Comparison of ENCODE assay signal across 30 cellular contexts in the genomic region with DNA sequence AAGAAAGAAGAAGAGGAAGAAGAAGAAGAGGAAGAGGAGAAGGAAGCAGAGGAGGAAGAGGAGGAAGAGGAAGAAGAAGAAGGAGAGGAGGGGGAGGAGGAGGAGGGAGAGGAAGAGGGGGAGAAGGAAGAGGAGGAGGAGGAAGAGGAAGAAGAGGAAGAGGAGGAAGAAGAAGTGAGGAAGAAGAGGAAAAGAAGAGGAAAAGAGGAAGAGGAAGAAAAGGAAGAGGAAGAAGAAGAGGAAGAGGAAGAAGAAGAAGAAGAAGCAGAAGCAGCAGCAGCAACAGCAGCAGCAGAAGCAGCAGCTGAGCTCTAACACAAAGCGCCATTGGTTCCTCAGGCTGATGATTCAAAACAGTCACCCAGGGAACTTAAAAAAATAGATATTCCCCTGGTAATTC.
"Had no signal": no experiment of that assay in that cellular context is flagged by ENCODE, and none has a peak within 500 bp of the region (broad histone marks: within the 10 kb centered on the region; RNA-seq: fewer than 3 reads in every experiment).

No MANE protein-coding gene starts in this region.

- H3K27me3 Mint-ChIP-seq: activated CD4-positive, alpha-beta memory T cell treated with anti-CD3 and anti-CD28 coated beads, Interleukin-2, amount 10 ng/mL, durations not matched to agents 7 days and 5 days; activated CD4-positive, alpha-beta T cell treated with anti-CD3 and anti-CD28 coated beads, Interleukin-2, amount 10 ng/mL, durations not matched to agents 7 days and 5 days; activated naive CD8-positive, alpha-beta T cell treated with anti-CD3 and anti-CD28 coated beads, Interleukin-2, amount 50 U/mL, for 24 hours; activated T-cell treated with anti-CD3 and anti-CD28 coated beads, Interleukin-2, amount 50 U/mL, for 24 hours had no signal

- H3K4me1 ChIP-seq: esophagus squamous epithelium, pancreas, prostate gland, thyroid gland, upper lobe of left lung had no signal

- H3K27me3 ChIP-seq: esophagus squamous epithelium, pancreas, thyroid gland, upper lobe of left lung had no signal

- H3K4me1 Mint-ChIP-seq: activated CD4-positive, alpha-beta memory T cell treated with anti-CD3 and anti-CD28 coated beads, Interleukin-2, amount 10 ng/mL, durations not matched to agents 7 days and 5 days; activated CD4-positive, alpha-beta T cell treated with anti-CD3 and anti-CD28 coated beads, Interleukin-2, amount 10 ng/mL, durations not matched to agents 7 days and 5 days; activated naive CD8-positive, alpha-beta T cell treated with anti-CD3 and anti-CD28 coated beads, Interleukin-2, amount 50 U/mL, for 24 hours; central memory CD8-positive, alpha-beta T cell; nephron; stimulated activated effector memory CD8-positive, alpha-beta T cell treated with anti-CD3 and anti-CD28 coated beads, Interleukin-12 subunit alpha, Interleukin-12 subunit beta, amount 100 ng/mL, for 72 hours; stimulated activated naive CD8-positive, alpha-beta T cell treated with anti-CD3 and anti-CD28 coated beads, Interleukin-15, amount 100 ng/mL, for 72 hours; T-helper 17 cell had no signal

- H3K9me3 ChIP-seq: esophagus squamous epithelium, pancreas, prostate gland, thyroid gland, upper lobe of left lung had no signal

- H3K4me3 Mint-ChIP-seq: activated CD4-positive, alpha-beta memory T cell treated with anti-CD3 and anti-CD28 coated beads, Interleukin-2, amount 10 ng/mL, durations not matched to agents 7 days and 5 days; activated CD4-positive, alpha-beta T cell treated with anti-CD3 and anti-CD28 coated beads, Interleukin-2, amount 10 ng/mL, durations not matched to agents 7 days and 5 days; activated naive CD8-positive, alpha-beta T cell treated with anti-CD3 and anti-CD28 coated beads, Interleukin-2, amount 50 U/mL, for 24 hours; activated T-cell treated with anti-CD3 and anti-CD28 coated beads, Interleukin-2, amount 50 U/mL, for 24 hours; central memory CD8-positive, alpha-beta T cell; nephron; stimulated activated effector memory CD8-positive, alpha-beta T cell treated with anti-CD3 and anti-CD28 coated beads, Interleukin-12 subunit alpha, Interleukin-12 subunit beta, amount 100 ng/mL, for 72 hours; stimulated activated naive CD8-positive, alpha-beta T cell treated with anti-CD3 and anti-CD28 coated beads, Interleukin-15, amount 100 ng/mL, for 72 hours; T-helper 17 cell had no signal

- H3K4me3 ChIP-seq: esophagus squamous epithelium, pancreas, prostate gland, skin epidermis, thyroid gland, upper lobe of left lung had no signal

- H3K36me3 ChIP-seq: esophagus squamous epithelium, pancreas, prostate gland, thyroid gland, upper lobe of left lung had no signal

- H3K27ac ChIP-seq: epithelial cell of prostate, esophagus squamous epithelium, pancreas, prostate gland, skin epidermis, thyroid gland, upper lobe of left lung had no signal

- DNase-seq: activated CD4-positive, alpha-beta memory T cell treated with anti-CD3 and anti-CD28 coated beads, Interleukin-2, amount 10 ng/mL, durations not matched to agents 7 days and 5 days; activated CD4-positive, alpha-beta T cell treated with anti-CD3 and anti-CD28 coated beads for 1 hour; activated CD4-positive, alpha-beta T cell treated with anti-CD3 and anti-CD28 coated beads, Interleukin-2, amount 10 ng/mL, durations not matched to agents 7 days and 5 days; activated CD8-positive, alpha-beta memory T cell treated with anti-CD3 and anti-CD28 coated beads, Interleukin-2, amount 50 U/mL, for 48 hours; activated gamma-delta T cell; activated naive CD4-positive, alpha-beta T cell treated with anti-CD3 and anti-CD28 coated beads, Interleukin-2, amount 50 U/mL, for 16 hours; activated naive CD8-positive, alpha-beta T cell treated with anti-CD3 and anti-CD28 coated beads, Interleukin-2, amount 50 U/mL, for 24 hours; activated T-cell treated with anti-CD3 and anti-CD28 coated beads, Interleukin-2, amount 50 U/mL, for 24 hours; dermis blood vessel endothelial cell; effector CD4-positive, alpha-beta T cell; esophagus squamous epithelium; head of caudate nucleus; hippocampal formation; left cardiac atrium; left ventricle myocardium superior; pancreas; retina; stimulated activated CD4-positive, alpha-beta T cell treated with anti-CD3 and anti-CD28 coated beads, Interleukin-4, amount 100 ng/mL, for 24 hours; stimulated activated naive CD8-positive, alpha-beta T cell treated with anti-CD3 and anti-CD28 coated beads, Interleukin-15, amount 100 ng/mL, for 72 hours; T-helper 17 cell; T1000; thyroid gland; upper lobe of left lung had no signal

- H3K9me3 Mint-ChIP-seq: activated CD4-positive, alpha-beta memory T cell treated with anti-CD3 and anti-CD28 coated beads, Interleukin-2, amount 10 ng/mL, durations not matched to agents 7 days and 5 days; activated CD4-positive, alpha-beta T cell treated with anti-CD3 and anti-CD28 coated beads, Interleukin-2, amount 10 ng/mL, durations not matched to agents 7 days and 5 days; activated naive CD8-positive, alpha-beta T cell treated with anti-CD3 and anti-CD28 coated beads, Interleukin-2, amount 50 U/mL, for 24 hours; activated T-cell treated with anti-CD3 and anti-CD28 coated beads, Interleukin-2, amount 50 U/mL, for 24 hours; central memory CD8-positive, alpha-beta T cell; nephron; stimulated activated effector memory CD8-positive, alpha-beta T cell treated with anti-CD3 and anti-CD28 coated beads, Interleukin-12 subunit alpha, Interleukin-12 subunit beta, amount 100 ng/mL, for 72 hours; stimulated activated naive CD8-positive, alpha-beta T cell treated with anti-CD3 and anti-CD28 coated beads, Interleukin-15, amount 100 ng/mL, for 72 hours had no signal

- H3K36me3 Mint-ChIP-seq: stimulated activated effector memory CD8-positive, alpha-beta T cell treated with anti-CD3 and anti-CD28 coated beads, Interleukin-12 subunit alpha, Interleukin-12 subunit beta, amount 100 ng/mL, for 72 hours had no signal

- H3K27ac Mint-ChIP-seq: activated CD4-positive, alpha-beta memory T cell treated with anti-CD3 and anti-CD28 coated beads, Interleukin-2, amount 10 ng/mL, durations not matched to agents 7 days and 5 days; activated CD4-positive, alpha-beta T cell treated with anti-CD3 and anti-CD28 coated beads, Interleukin-2, amount 10 ng/mL, durations not matched to agents 7 days and 5 days; activated naive CD8-positive, alpha-beta T cell treated with anti-CD3 and anti-CD28 coated beads, Interleukin-2, amount 50 U/mL, for 24 hours; activated T-cell treated with anti-CD3 and anti-CD28 coated beads, Interleukin-2, amount 50 U/mL, for 24 hours; nephron; stimulated activated effector memory CD8-positive, alpha-beta T cell treated with anti-CD3 and anti-CD28 coated beads, Interleukin-12 subunit alpha, Interleukin-12 subunit beta, amount 100 ng/mL, for 72 hours; T-helper 17 cell had no signal

- ATAC-seq: activated naive CD8-positive, alpha-beta T cell treated with anti-CD3 and anti-CD28 coated beads, Interleukin-2, amount 50 U/mL, for 24 hours; left cardiac atrium; left ventricle myocardium superior; pancreas; sciatic nerve; stimulated activated effector memory CD8-positive, alpha-beta T cell treated with anti-CD3 and anti-CD28 coated beads, Interleukin-12 subunit alpha, Interleukin-12 subunit beta, amount 100 ng/mL, for 72 hours; stimulated activated naive CD8-positive, alpha-beta T cell treated with anti-CD3 and anti-CD28 coated beads, Interleukin-15, amount 100 ng/mL, for 72 hours; T-helper 17 cell had no signal
